8 cellular contexts compared by ENCODE assay signal in the genomic region with DNA sequence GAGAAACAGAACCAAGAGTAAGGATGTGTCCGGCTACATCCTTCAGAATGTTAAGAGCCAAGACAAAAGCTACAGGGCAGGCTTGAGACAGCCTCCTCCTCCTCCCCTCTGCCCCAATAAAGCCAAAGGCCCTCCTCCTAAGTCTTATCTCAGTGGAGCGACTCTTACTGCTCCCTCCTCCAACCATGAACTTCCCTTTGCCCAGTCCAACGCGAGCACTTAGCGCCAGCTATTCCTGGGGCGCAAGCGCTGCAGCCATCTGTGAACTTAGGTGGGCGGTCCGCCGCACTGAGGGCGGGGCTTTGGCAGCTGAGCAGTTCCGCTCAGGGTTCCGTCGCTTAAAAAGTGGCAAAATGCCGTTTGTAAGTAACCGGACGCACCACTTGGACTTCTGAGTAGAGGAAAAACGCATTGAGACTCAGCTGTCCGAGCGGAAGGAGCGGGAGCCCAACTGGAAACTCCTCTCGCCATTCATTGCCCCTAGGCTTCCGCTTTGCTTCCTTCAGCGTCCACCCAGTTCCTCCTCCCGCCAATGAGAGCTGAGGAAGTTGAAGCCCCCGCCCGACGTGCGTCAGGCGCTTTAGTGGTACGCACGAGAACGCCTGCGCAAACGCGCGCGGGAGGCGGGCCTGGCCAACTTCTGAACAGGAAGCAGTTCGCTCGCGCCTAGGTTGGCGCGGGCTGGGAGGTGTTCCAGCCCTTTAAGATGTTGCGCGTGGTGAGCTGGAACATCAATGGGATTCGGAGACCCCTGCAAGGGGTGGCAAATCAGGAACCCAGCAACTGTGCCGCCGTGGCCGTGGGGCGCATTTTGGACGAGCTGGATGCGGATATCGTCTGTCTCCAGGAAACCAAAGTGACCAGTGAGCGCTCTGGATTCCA. TPM values are rescaled to one million over a fixed set of nuclear protein-coding genes. Genes with fewer than 3 reads are reported as not detected.
DNase-seq lines count a peak whose midpoint lies in the region; ATAC-seq and TF ChIP-seq lines count a peak whose summit lies in the region.

A gene with protein sequence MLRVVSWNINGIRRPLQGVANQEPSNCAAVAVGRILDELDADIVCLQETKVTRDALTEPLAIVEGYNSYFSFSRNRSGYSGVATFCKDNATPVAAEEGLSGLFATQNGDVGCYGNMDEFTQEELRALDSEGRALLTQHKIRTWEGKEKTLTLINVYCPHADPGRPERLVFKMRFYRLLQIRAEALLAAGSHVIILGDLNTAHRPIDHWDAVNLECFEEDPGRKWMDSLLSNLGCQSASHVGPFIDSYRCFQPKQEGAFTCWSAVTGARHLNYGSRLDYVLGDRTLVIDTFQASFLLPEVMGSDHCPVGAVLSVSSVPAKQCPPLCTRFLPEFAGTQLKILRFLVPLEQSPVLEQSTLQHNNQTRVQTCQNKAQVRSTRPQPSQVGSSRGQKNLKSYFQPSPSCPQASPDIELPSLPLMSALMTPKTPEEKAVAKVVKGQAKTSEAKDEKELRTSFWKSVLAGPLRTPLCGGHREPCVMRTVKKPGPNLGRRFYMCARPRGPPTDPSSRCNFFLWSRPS (plus strand): TSS at position 647 of the 882 bp plus-strand sequence. CDS start 60 bp downstream, at position 707.

- TF ChIP-seq POLR2A in GM15510 (IDR thresholded peaks at IDR 0.05; ENCODE audit: borderline replicate concordance, extremely low read depth, insufficient read length) = peak; percentile 85

- H3K27me3 Mint-ChIP-seq in T-helper 17 cell (no peaks in the 10 kb centered on the region), progenitor cell of endocrine pancreas (no peaks in the 10 kb centered on the region)

- DNase-seq in NCI-H1694 treated with DMSO at 0.1 percent for 48 hours (lab: John Stamatoyannopoulos, UW) (peak; percentile 89), T-helper 17 cell (peak; percentile 73 to 81 (median 76)), amygdala (lab: John Stamatoyannopoulos, UW) (peak; percentile 36 to 90 (median 79)), left ventricle myocardium inferior (peak; percentile 90), progenitor cell of endocrine pancreas (ENCODE audit: low spot score, unreplicated experiment) (peak; percentile 55)

- H3K4me1 ChIP-seq in left ventricle myocardium inferior (peaks cover 15% of the 10 kb centered on the region), urinary bladder (ENCODE audit: insufficient read depth) (peaks cover 2% of the 10 kb centered on the region)

- no peaks in the 10 kb centered on the region for H3K27me3 ChIP-seq in left ventricle myocardium inferior (ENCODE audit: low read depth)

- H3K36me3 Mint-ChIP-seq in T-helper 17 cell (ENCODE audit: low read depth) (no peaks in the 10 kb centered on the region), progenitor cell of endocrine pancreas (ENCODE audit: insufficient read depth) (peaks cover 5% of the 10 kb centered on the region)

- H3K4me1 Mint-ChIP-seq in T-helper 17 cell (peaks cover 15% of the 10 kb centered on the region), progenitor cell of endocrine pancreas (ENCODE audit: low read depth) (peaks cover 11% of the 10 kb centered on the region)

- peak within 1 kb of the TSS; percentile 93 for H3K4me3 Mint-ChIP-seq in T-helper 17 cell
- peak within 1 kb of the TSS; percentile 91 for H3K4me3 Mint-ChIP-seq in progenitor cell of endocrine pancreas (ENCODE audit: low read depth)

- intact Hi-C loops in left ventricle myocardium inferior (cut with micrococcal nuclease) = no loop called here

- H3K9me3 ChIP-seq in T-helper 17 cell (ENCODE audit: control insufficient read depth, low read length, poor library complexity, severe bottlenecking) = no peaks in the 10 kb centered on the region
- no peaks in the 10 kb centered on the region for H3K9me3 ChIP-seq in left ventricle myocardium inferior (replicated peaks)

- peaks cover 15% of the 10 kb centered on the region for H3K9me3 Mint-ChIP-seq in progenitor cell of endocrine pancreas (ENCODE audit: low read depth)

- H3K36me3 ChIP-seq in left ventricle myocardium inferior = peaks cover 3% of the 10 kb centered on the region
- no peaks in the 10 kb centered on the region for H3K36me3 ChIP-seq in urinary bladder (ENCODE audit: insufficient read depth)

- H3K27ac ChIP-seq in left ventricle myocardium inferior (replicated peaks) (peak within 1 kb of the TSS; percentile 90), urinary bladder (ENCODE audit: low read depth) (peak within 1 kb of the TSS; percentile 71)

- peak within 1 kb of the TSS; percentile 97 for H3K27ac Mint-ChIP-seq in T-helper 17 cell
- peak within 1 kb of the TSS; percentile 96 for H3K27ac Mint-ChIP-seq in progenitor cell of endocrine pancreas

- WGBS in urinary bladder = under 1% methylated on average over 55 of the region's 55 CpGs

- peak; percentile 91 for ATAC-seq in HG02885 (IDR thresholded peaks at IDR 0.05; ENCODE audit: poor library complexity, unreplicated experiment)
- peak; percentile 96 for ATAC-seq in T-helper 17 cell

- no peak for TF ChIP-seq CTCF in left ventricle myocardium inferior (IDR thresholded peaks at IDR 0.05; ENCODE audit: borderline replicate concordance)
- no peak for TF ChIP-seq CTCF in progenitor cell of endocrine pancreas (IDR thresholded peaks at IDR 0.05; ENCODE audit: unreplicated experiment)

- peak within 1 kb of the TSS; percentile 75 for H3K4me3 ChIP-seq in left ventricle myocardium inferior
- H3K4me3 ChIP-seq in urinary bladder (ENCODE audit: low read depth, low read length) = peak within 1 kb of the TSS; percentile 61

RNA-seq across cellular contexts. Expression of the gene that starts here (rescaled TPM):
- total RNA-seq in T-helper 17 cell = 1 to 10 TPM; 5.9 to 9.6 TPM
- total RNA-seq in left ventricle myocardium inferior = 8.4 TPM
- 18.5 and 21.4 TPM in 2 replicates for total RNA-seq in progenitor cell of endocrine pancreas
- 4.9 TPM for total RNA-seq in urinary bladder
- polyA plus RNA-seq in urinary bladder = 11.4 TPM

Comparison
In these comparisons a context has a peak if more than half of its experiments do, and no peak if none do; other contexts are left out.
1. Peak in every context shown above with its lines: DNase-seq, ATAC-seq, H3K4me3 ChIP-seq and H3K27ac ChIP-seq.